16 cellular contexts compared by ENCODE assay signal in genomic region chr5:138942861-138943260, GRCh38.
A peak's percentile ranks its signal among the peaks of the same experiment; 100 is the strongest.
DNase-seq lines count a peak whose midpoint lies in the region; ATAC-seq, FAIRE-seq and TF ChIP-seq lines count a peak whose summit lies in the region.
"Had no signal": no experiment of that assay in that cellular context is flagged by ENCODE, and none has a peak within 500 bp of the region (broad histone marks: within the 10 kb centered on the region; RNA-seq: fewer than 3 reads in every experiment).

No MANE protein-coding gene starts in this region.

- H3K9me3 ChIP-seq in BLaER1 treated with 17β-estradiol and CSF1 and Interleukin-3, amounts not matched to agents 10 nM and 100 nM (replicated peaks in 1 of 11), result no peaks in the 10 kb centered on the region
- H3K9me3 ChIP-seq in HCT116 (ENCODE audit: control insufficient read depth in 1 of 2, insufficient read depth in 1 of 2, low read depth in 1 of 2, low read length in 2 of 2) (no peaks in the 10 kb centered on the region), astrocyte (ENCODE audit: insufficient read depth, low read depth, low read length) (no peaks in the 10 kb centered on the region), uterus (no peaks in the 10 kb centered on the region), right atrium auricular region (no peaks in the 10 kb centered on the region)

- peaks cover 18 to 66% (median 54%) of the 10 kb centered on the region in 10 experiments for H3K4me1 ChIP-seq in BLaER1 treated with 17β-estradiol and CSF1 and Interleukin-3, amounts not matched to agents 10 nM and 100 nM
- H3K4me1 ChIP-seq in HCT116 (ENCODE audit: control insufficient read depth in 1 of 2, insufficient read depth in 2 of 2, low read length in 2 of 2) (no peaks in the 10 kb centered on the region), astrocyte (ENCODE audit: insufficient read depth, low read length) (peaks cover 19% of the 10 kb centered on the region), uterus (no peaks in the 10 kb centered on the region), right atrium auricular region (peaks cover 0 to 10% of the 10 kb centered on the region in 2 donors)

- H3K4me3 Mint-ChIP-seq in astrocyte (ENCODE audit: unreplicated experiment), result peak overlapping the region; percentile 42
- H3K4me3 Mint-ChIP-seq in nephron progenitor cell, result no peak overlapping the region
- H3K4me3 Mint-ChIP-seq: CD4-positive, alpha-beta memory T cell; IgD-negative memory B cell had no signal

- POLR2A ChIA-PET in HCT116 (lab: Charles Lee), result no interaction called here

- no peak for TF ChIP-seq CTCF in HCT116 (IDR thresholded peaks at IDR 0.05 in 2 of 3, conservative IDR thresholded peaks at IDR 0.05 in 1 of 3; ENCODE audit: borderline replicate concordance in 1 of 3, insufficient read depth in 1 of 3, low read depth in 2 of 3, low read length in 2 of 3)
- no peak for TF ChIP-seq CTCF in astrocyte (IDR thresholded peaks at IDR 0.05; ENCODE audit: insufficient read depth, low read depth, low read length)
- no peak for TF ChIP-seq CTCF in nephron progenitor cell (IDR thresholded peaks at IDR 0.05)
- TF ChIP-seq CTCF in uterus (IDR thresholded peaks at IDR 0.05), result no peak
- TF ChIP-seq CTCF in right atrium auricular region (IDR thresholded peaks at IDR 0.05), result no peak

- H3K4me3 ChIP-seq in BLaER1 treated with 17β-estradiol and CSF1 and Interleukin-3, amounts not matched to agents 10 nM and 100 nM, result no peak overlapping the region; a peak in 1 of 20 replicates
- H3K4me3 ChIP-seq in HCT116 (replicated peaks in 1 of 2; ENCODE audit: low read depth in 1 of 2, low read length in 2 of 2) (no peak overlapping the region), astrocyte (ENCODE audit: insufficient read depth, low read depth, low read length) (no peak overlapping the region), uterus (no peak overlapping the region), right atrium auricular region (no peak overlapping the region)
- H3K4me3 ChIP-seq: PC-9 had no signal

- H3K36me3 ChIP-seq in BLaER1 treated with 17β-estradiol and CSF1 and Interleukin-3, amounts not matched to agents 10 nM and 100 nM, result peaks cover 9 to 37% (median 15%) of the 10 kb centered on the region in 11 experiments; a peak in 14 of 22 replicates
- H3K36me3 ChIP-seq in HCT116 (ENCODE audit: control insufficient read depth in 1 of 2, insufficient read depth in 2 of 2, low read length in 2 of 2), result no peaks in the 10 kb centered on the region
- no peaks in the 10 kb centered on the region for H3K36me3 ChIP-seq in astrocyte (ENCODE audit: insufficient read depth, low read length)
- H3K36me3 ChIP-seq in uterus, result no peaks in the 10 kb centered on the region
- H3K36me3 ChIP-seq in right atrium auricular region, result peaks cover 6% of the 10 kb centered on the region

- no peaks in the 10 kb centered on the region for H3K9me2 ChIP-seq in HCT116 (ENCODE audit: insufficient read depth)

- H4K20me1 ChIP-seq in BLaER1 treated with 17β-estradiol and CSF1 and Interleukin-3, amounts not matched to agents 10 nM and 100 nM, result peaks cover 0 to 35% (median 16%) of the 10 kb centered on the region in 11 experiments; a peak in 12 of 22 replicates
- no peaks in the 10 kb centered on the region for H4K20me1 ChIP-seq in HCT116 (ENCODE audit: insufficient read depth)
- H4K20me1 ChIP-seq in astrocyte (ENCODE audit: insufficient read depth, low read length), result peaks cover 14% of the 10 kb centered on the region

- H3K9me3 Mint-ChIP-seq in astrocyte (ENCODE audit: unreplicated experiment), result peaks cover 3% of the 10 kb centered on the region
- H3K9me3 Mint-ChIP-seq in nephron progenitor cell, result peaks cover 6% of the 10 kb centered on the region

- intact Hi-C loops in HCT116 (cut with micrococcal nuclease), result no loop called here
- intact Hi-C loops in uterus (cut with DNase I; ENCODE audit: low total_unique reads), result no loop called here

- no TSS peak for BruUV-seq in HCT116 (replicated peaks; lab: Mats Ljungman, UMichigan)

- peaks cover 2% of the 10 kb centered on the region for H3K27me3 Mint-ChIP-seq in astrocyte (ENCODE audit: low read depth, unreplicated experiment)
- H3K27me3 Mint-ChIP-seq in nephron progenitor cell (ENCODE audit: low read depth, poor library complexity), result peaks cover 8% of the 10 kb centered on the region
- H3K27me3 Mint-ChIP-seq: CD4-positive, alpha-beta memory T cell; IgD-negative memory B cell had no signal

- CTCF ChIA-PET in HCT116 (lab: Charles Lee), result no interaction called here

- H2AFZ ChIP-seq in HCT116 (ENCODE audit: low read depth, low read length, poor library complexity, severe bottlenecking), result no peak overlapping the region
- no peak overlapping the region for H2AFZ ChIP-seq in astrocyte (ENCODE audit: low read depth, low read length)
- H2AFZ ChIP-seq: PC-9 had no signal

- H3K27ac Mint-ChIP-seq in astrocyte (ENCODE audit: unreplicated experiment) (no peak overlapping the region), nephron progenitor cell (peak overlapping the region; percentile 32)

- H3K27ac ChIP-seq in BLaER1 treated with 17β-estradiol and CSF1 and Interleukin-3, amounts not matched to agents 10 nM and 100 nM, result peak overlapping the region in 5 of 11 experiments; percentile 8 to 63 (median 50); a peak in 4 of 22 replicates
- no peak overlapping the region for H3K27ac ChIP-seq in HCT116 (ENCODE audit: low read depth, low read length)
- H3K27ac ChIP-seq in astrocyte (ENCODE audit: low read depth, low read length), result no peak overlapping the region
- H3K27ac ChIP-seq in uterus, result no peak overlapping the region
- H3K27ac ChIP-seq in right atrium auricular region, result no peak overlapping the region
- H3K27ac ChIP-seq: PC-9 had no signal

- H3K4me1 Mint-ChIP-seq in astrocyte (ENCODE audit: low read depth, unreplicated experiment) (peaks cover 10% of the 10 kb centered on the region), nephron progenitor cell (peaks cover 56% of the 10 kb centered on the region)
- H3K4me1 Mint-ChIP-seq: IgD-negative memory B cell had no signal

- TF ChIP-seq POLR2A in HCT116 (IDR thresholded peaks at IDR 0.05; ENCODE audit: borderline replicate concordance, extremely low read depth, insufficient read depth, insufficient read length) (no peak), uterus (IDR thresholded peaks at IDR 0.05) (no peak)

- peak overlapping the region in 4 of 11 experiments; percentile 0 to 63 (median 54); a peak in 3 of 22 replicates for H3K9ac ChIP-seq in BLaER1 treated with 17β-estradiol and CSF1 and Interleukin-3, amounts not matched to agents 10 nM and 100 nM
- H3K9ac ChIP-seq in HCT116 (ENCODE audit: low read length) (no peak overlapping the region), astrocyte (ENCODE audit: low read length) (no peak overlapping the region)

- RAD21 ChIA-PET in HCT116 (lab: Charles Lee; ENCODE audit: low non-redundant PET in 1 of 2, low total read pairs in 2 of 2, uncharacterized antibody in 2 of 2, unreplicated experiment in 2 of 2), result no interaction called here

- no peak for FAIRE-seq in astrocyte (lab: Jason Lieb, UNC)
- FAIRE-seq: H1 had no signal

- peak overlapping the region in 9 of 11 experiments; percentile 56 to 93 (median 84); a peak in 18 of 22 replicates for H3K4me2 ChIP-seq in BLaER1 treated with 17β-estradiol and CSF1 and Interleukin-3, amounts not matched to agents 10 nM and 100 nM
- H3K4me2 ChIP-seq in HCT116 (ENCODE audit: low read length) (no peak overlapping the region), astrocyte (ENCODE audit: low read length) (no peak overlapping the region)
- H3K4me2 ChIP-seq: PC-9 had no signal

- H3K27me3 ChIP-seq in BLaER1 treated with 17β-estradiol and CSF1 and Interleukin-3, amounts not matched to agents 10 nM and 100 nM, result no peaks in the 10 kb centered on the region
- no peaks in the 10 kb centered on the region for H3K27me3 ChIP-seq in HCT116 (ENCODE audit: insufficient read depth, low read length)
- H3K27me3 ChIP-seq in astrocyte (ENCODE audit: insufficient read depth, low read length), result no peaks in the 10 kb centered on the region
- no peaks in the 10 kb centered on the region for H3K27me3 ChIP-seq in uterus
- no peaks in the 10 kb centered on the region for H3K27me3 ChIP-seq in right atrium auricular region

- TF ChIP-seq RAD21 in HCT116 (IDR thresholded peaks at IDR 0.05; ENCODE audit: low read depth), result peak; percentile 22; the same call in 1 of the 2 replicates

- H3K36me3 Mint-ChIP-seq in astrocyte (ENCODE audit: low read depth, unreplicated experiment), result peaks cover 25% of the 10 kb centered on the region
- H3K36me3 Mint-ChIP-seq in nephron progenitor cell (ENCODE audit: low read depth), result peaks cover 30% of the 10 kb centered on the region

- H3K79me2 ChIP-seq in HCT116 (ENCODE audit: insufficient read depth, low read length) (no peaks in the 10 kb centered on the region), astrocyte (ENCODE audit: insufficient read depth, low read length) (no peaks in the 10 kb centered on the region)

- DNase-seq in HCT116 (ENCODE audit: low read depth, low spot score) (no peak), astrocyte (ENCODE audit: low read depth) (no peak), nephron progenitor cell (no peak), uterus (no peak), right atrium auricular region (ENCODE audit: low spot score) (no peak)
- DNase-seq in stimulated activated CD4-positive, alpha-beta T cell treated with anti-CD3 and anti-CD28 coated beads, Interleukin-4, amount 100 ng/mL, for 4 hours, result no peak
- DNase-seq: AML-193; CD4-positive, alpha-beta memory T cell; NCI-H2029 treated with DMSO at 0.1 percent for 48 hours; NCI-H526 treated with DMSO at 0.1 percent for 48 hours; PC-9 had no signal

- ATAC-seq in HCT116 (no peak), HG03432 (IDR thresholded peaks at IDR 0.05; ENCODE audit: unreplicated experiment) (no peak)
- ATAC-seq: Right ventricle myocardium inferior had no signal

TF ChIP-seq in HCT116, 20 proteins besides CTCF, POLR2A, EP300 and RAD21 (continues in another document):
- TF ChIP-seq MAX (IDR thresholded peaks at IDR 0.05), result no peak
- no peak for TF ChIP-seq CBX3 (IDR thresholded peaks at IDR 0.05; ENCODE audit: low read depth)
- no peak for TF ChIP-seq JUND (IDR thresholded peaks at IDR 0.05)
- no peak for TF ChIP-seq YY1 (IDR thresholded peaks at IDR 0.05; ENCODE audit: extremely low read depth, insufficient replicate concordance, low read depth, low read length)
- no peak for TF ChIP-seq ELF1 (IDR thresholded peaks at IDR 0.05; ENCODE audit: borderline replicate concordance, low read depth)
- TF ChIP-seq ZNF274 (IDR thresholded peaks at IDR 0.05; ENCODE audit: low read depth, low read length), result no peak

Comparison
In these comparisons a context has a peak if more than half of its experiments do, and no peak if none do; other contexts are left out.
1. H3K4me2 ChIP-seq: peak in BLaER1 treated with 17β-estradiol and CSF1 and Interleukin-3, amounts not matched to agents 10 nM and 100 nM (9 of 11); none in HCT116 (single experiment) and astrocyte (single experiment).